Comparison of ENCODE assay signal across 10 cellular contexts in genomic region chr12:31524791-31525495, GRCh38.
DNase-seq lines count a peak whose midpoint lies in the region; ATAC-seq, FAIRE-seq and TF ChIP-seq lines count a peak whose summit lies in the region.
"Had no signal": no experiment of that assay in that cellular context is flagged by ENCODE, and none has a peak within 500 bp of the region (broad histone marks: within the 10 kb centered on the region; RNA-seq: fewer than 3 reads in every experiment).

No MANE protein-coding gene starts in this region.

- FAIRE-seq in bronchial epithelial cell (lab: Jason Lieb, UNC): no peak

- no peaks in the 10 kb centered on the region for H3K27me3 ChIP-seq in bronchial epithelial cell (ENCODE audit: control insufficient read depth, insufficient read depth, low read length)
- H3K27me3 ChIP-seq in esophagus muscularis mucosa: no peaks in the 10 kb centered on the region

- no peaks in the 10 kb centered on the region for H3K9me3 ChIP-seq in esophagus muscularis mucosa

- TF ChIP-seq POLR2A in esophagus muscularis mucosa (IDR thresholded peaks at IDR 0.05; ENCODE audit: low read depth): no peak

- H3K36me3 ChIP-seq in bronchial epithelial cell (ENCODE audit: control insufficient read depth, insufficient read depth, low read length) (no peaks in the 10 kb centered on the region), esophagus muscularis mucosa (no peaks in the 10 kb centered on the region)

- whole genome bisulfite sequencing in esophagus muscularis mucosa: 62% methylated on average over 1 of the region's 1 CpG

- peak; percentile 62 for DNase-seq in EL
- peak; percentile 96 for DNase-seq in bronchial epithelial cell (ENCODE audit: low read depth)
- DNase-seq in mucosa of gallbladder (ENCODE audit: low spot score): no peak
- DNase-seq in esophagus muscularis mucosa (ENCODE audit: extremely low spot score): no peak
- DNase-seq in Ammon's horn (ENCODE audit: low spot score): no peak
- DNase-seq in SHP77 treated with DMSO at 0.1 percent for 48 hours (lab: John Stamatoyannopoulos, UW): no peak
- DNase-seq: activated T-cell treated with anti-CD3 and anti-CD28 coated beads, Interleukin-2, amount 50 U/mL, for 48 hours; NCI-H1417 had no signal

- no peak overlapping the region for H3K27ac ChIP-seq in esophagus muscularis mucosa (replicated peaks in 1 of 4)

- no peak for TF ChIP-seq CTCF in bronchial epithelial cell (IDR thresholded peaks at IDR 0.05; ENCODE audit: insufficient read depth, low read length, severe bottlenecking)
- TF ChIP-seq CTCF in esophagus muscularis mucosa (IDR thresholded peaks at IDR 0.05): no peak

- intact Hi-C loops in esophagus muscularis mucosa (cut with DNase I): no loop called here

- no peak for TF ChIP-seq EP300 in esophagus muscularis mucosa (IDR thresholded peaks at IDR 0.05)

- ATAC-seq in GM21423 (IDR thresholded peaks at IDR 0.05; ENCODE audit: unreplicated experiment) (peak; percentile 76), HG03342 (IDR thresholded peaks at IDR 0.05; ENCODE audit: unreplicated experiment) (peak; percentile 89)

- H3K4me3 ChIP-seq in bronchial epithelial cell (ENCODE audit: low read depth, low read length): no peak overlapping the region
- no peak overlapping the region for H3K4me3 ChIP-seq in esophagus muscularis mucosa

- peaks cover 13 to 27% (median 18%) of the 10 kb centered on the region in 4 donors for H3K4me1 ChIP-seq in esophagus muscularis mucosa

Comparison
In these comparisons a context has a peak if more than half of its experiments do, and no peak if none do; other contexts are left out.
1. DNase-seq: peak in EL (single experiment) and bronchial epithelial cell (single experiment); none in mucosa of gallbladder (single experiment), esophagus muscularis mucosa (single experiment), Ammon's horn (single experiment) and SHP77 treated with DMSO at 0.1 percent for 48 hours (single experiment).